In genomic region chr1:54851406-54851805, GRCh38 we compare ENCODE assay signal across 16 cellular contexts. TPM values are rescaled to one million over a fixed set of nuclear protein-coding genes. Genes with fewer than 3 reads are reported as not detected.
"Had no signal": no experiment of that assay in that cellular context is flagged by ENCODE, and none has a peak within 500 bp of the region (broad histone marks: within the 10 kb centered on the region; RNA-seq: fewer than 3 reads in every experiment).

No MANE protein-coding gene starts in this region.

- H3K4me1 ChIP-seq: neural progenitor cell, pancreas had no signal

- H3K36me3 ChIP-seq: neural progenitor cell had no signal

- ATAC-seq: activated CD4-positive, alpha-beta T cell treated with anti-CD3 and anti-CD28 coated beads for 36 hours; activated CD8-positive, alpha-beta T cell treated with anti-CD3 and anti-CD28 coated beads for 36 hours; activated naive CD8-positive, alpha-beta T cell treated with anti-CD3 and anti-CD28 coated beads, Interleukin-2, amount 50 U/mL, for 24 hours; left ventricle myocardium superior; stimulated activated naive B cell treated with anti-CD40 and anti-IgM and Interleukin-4, amounts not matched to agents 10 μg/mL and 1 μg/mL and 100 μg/mL, for 72 hours; T-cell had no signal

- H3K9me3 ChIP-seq: pancreas had no signal

- H2AFZ ChIP-seq: neural progenitor cell had no signal

- H3K27ac ChIP-seq: neural progenitor cell, pancreas, SK-N-MC, WERI-Rb-1 had no signal

- H3K27me3 ChIP-seq: neural progenitor cell, pancreas had no signal

- H3K9ac ChIP-seq: neural progenitor cell had no signal

- H3K4me2 ChIP-seq: neural progenitor cell had no signal

- H3K4me3 ChIP-seq: neural progenitor cell, pancreas, SK-N-MC had no signal

- DNase-seq: activated CD4-positive, alpha-beta T cell treated with anti-CD3 and anti-CD28 coated beads for 36 hours; activated CD8-positive, alpha-beta T cell treated with anti-CD3 and anti-CD28 coated beads for 36 hours; activated naive CD4-positive, alpha-beta T cell treated with Interleukin-2 at 50 U/mL for 16 hours; activated naive CD8-positive, alpha-beta T cell treated with anti-CD3 and anti-CD28 coated beads, Interleukin-2, amount 50 U/mL, for 24 hours; central memory CD4-positive, alpha-beta T cell; cortex of kidney; effector CD8-positive, alpha-beta T cell; left ventricle myocardium superior; pancreas; stimulated activated naive B cell treated with anti-CD40 and anti-IgM and Interleukin-4, amounts not matched to agents 10 μg/mL and 1 μg/mL and 100 μg/mL, for 72 hours; T-cell; WERI-Rb-1 had no signal

RNA-seq across cellular contexts. Expression of gene TTC22, which starts 50.3 kb away (rescaled TPM):
- total RNA-seq: fibroblast of villous mesenchyme, myocyte had no signal
